ENCODE assay signal across 22 cellular contexts in the genomic region with DNA sequence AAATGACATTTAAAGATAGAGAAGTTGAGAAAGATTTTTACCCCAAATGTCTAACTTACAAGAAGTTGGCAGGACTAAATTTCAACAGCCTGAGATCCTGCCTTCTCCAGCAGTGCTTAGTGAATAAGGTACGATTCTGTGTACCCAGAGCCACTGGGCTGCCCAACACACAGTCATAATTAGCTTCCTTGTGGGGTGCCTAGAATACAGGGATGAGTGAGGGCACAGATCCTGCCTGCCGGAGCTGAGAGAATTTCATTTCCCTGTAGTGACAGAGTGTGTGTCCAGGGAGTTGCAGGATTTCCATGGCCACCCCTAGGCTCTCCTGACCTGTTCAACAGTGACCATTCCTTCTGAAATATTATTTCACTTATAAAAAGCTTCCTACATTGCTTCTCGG. TPM values are rescaled to one million over a fixed set of nuclear protein-coding genes. Genes with fewer than 3 reads are reported as not detected.
DNase-seq lines count a peak whose midpoint lies in the region; ATAC-seq, FAIRE-seq and TF ChIP-seq lines count a peak whose summit lies in the region.
"Had no signal": no experiment of that assay in that cellular context is flagged by ENCODE, and none has a peak within 500 bp of the region (broad histone marks: within the 10 kb centered on the region; RNA-seq: fewer than 3 reads in every experiment).

No MANE protein-coding gene starts in this region.

- H3K4me3 ChIP-seq in HepG2 (replicated peaks in 1 of 3; ENCODE audit: insufficient read depth in 1 of 3, low read depth in 2 of 3, low read length in 3 of 3) = no peak overlapping the region
- H3K4me3 ChIP-seq in sigmoid colon = no peak overlapping the region
- H3K4me3 ChIP-seq: SJCRH30 had no signal

- BruUV-seq in HepG2 (replicated peaks; lab: Mats Ljungman, UMichigan) = no TSS peak

- no peaks in the 10 kb centered on the region for H3K36me3 Mint-ChIP-seq in natural killer cell treated with Interleukin-12 subunit alpha and Interleukin-12 subunit beta and Interleukin-15 and Interleukin-18, amount 100 ng/mL, for 72 hours

- no peak overlapping the region for H3K27ac Mint-ChIP-seq in natural killer cell treated with Interleukin-12 subunit alpha and Interleukin-12 subunit beta and Interleukin-15 and Interleukin-18, amount 100 ng/mL, for 72 hours

- H2AFZ ChIP-seq in HepG2 (ENCODE audit: low read length) = no peak overlapping the region

- peaks cover 83% of the 10 kb centered on the region for H3K79me2 ChIP-seq in HepG2 (ENCODE audit: insufficient read depth, low read length)

- H3K9me3 ChIP-seq in HepG2 (ENCODE audit: low read length) (no peaks in the 10 kb centered on the region), sigmoid colon (no peaks in the 10 kb centered on the region)
- H3K9me3 ChIP-seq: BE2C, SJCRH30 had no signal

- intact Hi-C loops in cardiac septum (cut with DNase I) = no loop called here
- intact Hi-C loops in left cardiac atrium (cut with DNase I) = no loop called here
- intact Hi-C loops in HepG2 (cut with micrococcal nuclease; ENCODE audit: unreplicated experiment) = no loop called here
- intact Hi-C loops in sigmoid colon (cut with DNase I) = no loop called here

- no peak overlapping the region for H3K9ac ChIP-seq in HepG2 (ENCODE audit: insufficient read depth, low read depth, low read length)
- H3K9ac ChIP-seq: KMS-11 had no signal

- H3K27me3 ChIP-seq in HepG2 (ENCODE audit: control insufficient read depth in 1 of 2, insufficient read depth in 2 of 2, low read length in 2 of 2) = no peaks in the 10 kb centered on the region
- H3K27me3 ChIP-seq in sigmoid colon = peaks cover 0 to 33% (median 0%) of the 10 kb centered on the region in 3 donors
- H3K27me3 ChIP-seq: BE2C, SJCRH30 had no signal

- peaks cover 60 to 95% of the 10 kb centered on the region in 2 experiments for H3K36me3 ChIP-seq in HepG2 (replicated peaks in 1 of 2; ENCODE audit: control insufficient read depth in 1 of 2, insufficient read depth in 2 of 2, low read length in 2 of 2)
- H3K36me3 ChIP-seq in sigmoid colon = no peaks in the 10 kb centered on the region
- H3K36me3 ChIP-seq: SJCRH30 had no signal

- 97% methylated on average over 3 of the region's 3 CpGs for WGBS in HepG2 (ENCODE audit: low lambda C conversion rate)
- WGBS in sigmoid colon, 2 donors = 86 to 87% methylated on average over 3 of the region's 3 CpGs

- no peak for TF ChIP-seq EP300 in HepG2 (IDR thresholded peaks at IDR 0.05; ENCODE audit: low read depth in 2 of 2, low read length in 2 of 2)
- TF ChIP-seq EP300 in HepG2 (CRISPR knock-in tag; IDR thresholded peaks at IDR 0.05; ENCODE audit: borderline replicate concordance) = no peak
- TF ChIP-seq EP300 in sigmoid colon (IDR thresholded peaks at IDR 0.05) = no peak

- ATAC-seq in left cardiac atrium = no peak
- ATAC-seq in HepG2 = no peak
- ATAC-seq in natural killer cell treated with Interleukin-12 subunit alpha and Interleukin-12 subunit beta and Interleukin-15 and Interleukin-18, amount 100 ng/mL, for 72 hours = no peak
- ATAC-seq in GM19452 (IDR thresholded peaks at IDR 0.05; ENCODE audit: unreplicated experiment) = no peak
- ATAC-seq: Panc1 had no signal

- POLR2A ChIA-PET in HepG2 (lab: Yijun Ruan, JAX) = interaction anchor here (1.1 to 2.1 kb wide), 2 partner anchors 15 to 95 kb away, joined by 3 to 6 read pairs; partner anchors contain the start of gene E2F6

- no peaks in the 10 kb centered on the region for H3K4me1 Mint-ChIP-seq in natural killer cell treated with Interleukin-12 subunit alpha and Interleukin-12 subunit beta and Interleukin-15 and Interleukin-18, amount 100 ng/mL, for 72 hours (ENCODE audit: low read depth in 2 of 2)

- FAIRE-seq in HepG2 (lab: Jason Lieb, UNC) = no peak
- FAIRE-seq: D721Med, H1, HTR-8/SVneo had no signal

- CTCF ChIA-PET in HepG2 (lab: Yijun Ruan, JAX; ENCODE audit: low intra/inter-chr PET ratio, low total read pairs) = no interaction called here

- peaks cover 32% of the 10 kb centered on the region for H3K4me1 ChIP-seq in HepG2 (ENCODE audit: insufficient read depth, low read length)
- H3K4me1 ChIP-seq in sigmoid colon = no peaks in the 10 kb centered on the region

- no peaks in the 10 kb centered on the region for H3K9me3 Mint-ChIP-seq in natural killer cell treated with Interleukin-12 subunit alpha and Interleukin-12 subunit beta and Interleukin-15 and Interleukin-18, amount 100 ng/mL, for 72 hours

- no peak overlapping the region for H3K4me2 ChIP-seq in HepG2 (ENCODE audit: low read depth, low read length)
- H3K4me2 ChIP-seq: KMS-11 had no signal

- H3K27ac ChIP-seq in HepG2 (ENCODE audit: extremely low read length, insufficient read depth, low read length) = no peak overlapping the region
- H3K27ac ChIP-seq in sigmoid colon = no peak overlapping the region
- H3K27ac ChIP-seq: KMS-11, SJCRH30 had no signal

- peaks cover 46% of the 10 kb centered on the region for H4K20me1 ChIP-seq in HepG2 (ENCODE audit: insufficient read depth, low read length)

- in situ Hi-C loops in HepG2 (cut with HindIII; ENCODE audit: extremely low pct_ligation_motif_present, low pct_unique_long_range_greater_than_20kb) = no loop called here

- DNase-seq in cardiac septum (ENCODE audit: low spot score) (peak; percentile 9), left cardiac atrium (no peak), HepG2 (ENCODE audit: low spot score) (no peak), sigmoid colon (peak; percentile 32), NCI-H1436 treated with DMSO at 0.1 percent for 48 hours (lab: John Stamatoyannopoulos, UW) (no peak)
- DNase-seq in natural killer cell treated with Interleukin-12 subunit alpha and Interleukin-12 subunit beta and Interleukin-15 and Interleukin-18, amount 100 ng/mL, for 72 hours (ENCODE audit: low spot score) = no peak
- DNase-seq: BE2C, DMS53, GF-D8, IMR-90, NCI-H1105, NCI-H1694 treated with DMSO at 0.1 percent for 48 hours, NCI-H2107, NCI-H510A treated with DMSO at 0.1 percent for 48 hours, NCI-H774, SJCRH30 had no signal

- no peak overlapping the region for H3K4me3 Mint-ChIP-seq in natural killer cell treated with Interleukin-12 subunit alpha and Interleukin-12 subunit beta and Interleukin-15 and Interleukin-18, amount 100 ng/mL, for 72 hours

- TF ChIP-seq CTCF in HepG2 (CRISPR knock-in tag; IDR thresholded peaks at IDR 0.05) (no peak), sigmoid colon (IDR thresholded peaks at IDR 0.05) (no peak)

- TF ChIP-seq POLR2A in HepG2 (IDR thresholded peaks at IDR 0.05; ENCODE audit: insufficient read depth in 1 of 2, low read depth in 2 of 2, low read length in 2 of 2) (no peak), sigmoid colon (IDR thresholded peaks at IDR 0.05) (no peak)

- peaks cover 20 to 33% of the 10 kb centered on the region in 2 donors for H3K27me3 Mint-ChIP-seq in natural killer cell treated with Interleukin-12 subunit alpha and Interleukin-12 subunit beta and Interleukin-15 and Interleukin-18, amount 100 ng/mL, for 72 hours

- TF ChIP-seq RAD21 in HepG2 (CRISPR knock-in tag; IDR thresholded peaks at IDR 0.05) = no peak

TF ChIP-seq in HepG2, 621 proteins besides CTCF, POLR2A, EP300 and RAD21:
- TF ChIP-seq POLR2AphosphoS5 (IDR thresholded peaks at IDR 0.05; ENCODE audit: low read depth, low read length) = 0 out of 2 replicates have a peak, but pooled peaks have one; percentile 11
- peak; percentile 92 for TF ChIP-seq RBM22 (optimal IDR thresholded peaks at IDR 0.05; ENCODE audit: low read length)
- no peak for TF ChIP-seq NFIC (IDR thresholded peaks at IDR 0.05; ENCODE audit: low read length)

RNA-seq across cellular contexts. Expression of gene GREB1, which starts 27.0 kb away (rescaled TPM):
- total RNA-seq in cardiac septum (2.9 TPM), left cardiac atrium (1 to 10 TPM; 7.2 to 9.6 TPM), HepG2 (2016; rRNA removed; fragmentation: Illumina TruSeq; extraction: Trizol) (61.2 and 64.2 TPM in 2 replicates), sigmoid colon (1 to 10 TPM in 3 of 4 donors, under 1 TPM in 1; 0.71 to 2.5 (median 1.6) TPM)
- 22.9 and 28.7 TPM in 2 replicates for total RNA-seq in HepG2 (2016; cell fraction: cytosol; rRNA removed; fragmentation: Illumina TruSeq; extraction: Trizol; ENCODE audit: low read depth)
- total RNA-seq in HepG2 (2016; cell fraction: insoluble cytoplasmic fraction; rRNA removed; fragmentation: Illumina TruSeq; extraction: Trizol) = 62.9 and 63.8 TPM in 2 replicates
- total RNA-seq in HepG2 (2016; cell fraction: membrane; rRNA removed; fragmentation: Illumina TruSeq; extraction: Trizol) = 43.0 and 57.1 TPM in 2 replicates
- 118 and 132 TPM in 2 replicates for total RNA-seq in HepG2 (2016; cell fraction: nucleus; rRNA removed; fragmentation: Illumina TruSeq; extraction: Trizol)
- polyA plus RNA-seq in HepG2 (2011; rRNA removed) (26.8 and 31.3 TPM in 2 replicates), sigmoid colon (under 1 TPM in 2 of 3 donors, not detected in 1; 0.28 to 0.46 TPM)
- polyA plus RNA-seq in HepG2 (2011; cell fraction: cytosol; rRNA removed) = 20.4 and 21.0 TPM in 2 replicates
- polyA plus RNA-seq in HepG2 (2011; cell fraction: nucleus; rRNA removed) = 110 and 130 TPM in 2 replicates
- polyA plus RNA-seq in HepG2 (2012) = 47.0 and 84.0 TPM in 2 replicates
- 10.7 and 14.3 TPM in 2 replicates for polyA plus RNA-seq in HepG2 (2016; cell fraction: cytosol; fragmentation: Illumina TruSeq; extraction: Trizol; ENCODE audit: low read depth)
- polyA plus RNA-seq in HepG2 (2016; cell fraction: insoluble cytoplasmic fraction; fragmentation: Illumina TruSeq; extraction: Trizol; ENCODE audit: low read depth) = 38.8 and 51.0 TPM in 2 replicates
- polyA plus RNA-seq in HepG2 (2016; cell fraction: membrane; fragmentation: Illumina TruSeq; extraction: Trizol; ENCODE audit: low read depth) = 17.8 and 18.3 TPM in 2 replicates
- polyA plus RNA-seq in HepG2 (2016; cell fraction: nucleus; fragmentation: Illumina TruSeq; extraction: Trizol; ENCODE audit: insufficient read depth, low read depth) = 158 and 174 TPM in 2 replicates
- 1.5 and 97.9 TPM in 2 replicates for polyA minus RNA-seq in HepG2 (2011; rRNA and poly(A)+ RNA removed; ENCODE audit: low replicate concordance)
- polyA minus RNA-seq in HepG2 (2011; cell fraction: cytosol; rRNA and poly(A)+ RNA removed) = 60.3 and 64.2 TPM in 2 replicates
- 142 and 160 TPM in 2 replicates for polyA minus RNA-seq in HepG2 (2011; cell fraction: nucleus; rRNA and poly(A)+ RNA removed)
- total RNA-seq in natural killer cell treated with Interleukin-12 subunit alpha and Interleukin-12 subunit beta and Interleukin-15 and Interleukin-18, amount 100 ng/mL, for 72 hours = 1 to 10 TPM; 1.1 to 2.2 TPM
- total RNA-seq: IMR-90 had no signal

Comparison
In these comparisons a context has a peak if more than half of its experiments do, and no peak if none do; other contexts are left out.
1. DNase-seq: peak in cardiac septum (single experiment) and sigmoid colon (single experiment); none in left cardiac atrium (single experiment), HepG2 (single experiment), natural killer cell treated with Interleukin-12 subunit alpha and Interleukin-12 subunit beta and Interleukin-15 and Interleukin-18, amount 100 ng/mL, for 72 hours (single experiment) and NCI-H1436 treated with DMSO at 0.1 percent for 48 hours (single experiment).